8 cellular contexts compared by ENCODE assay signal in genomic region chr17:48106802-48107136, GRCh38. TPM values are rescaled to one million over a fixed set of nuclear protein-coding genes. Genes with fewer than 3 reads are reported as not detected.
DNase-seq lines count a peak whose midpoint lies in the region; ATAC-seq, FAIRE-seq and TF ChIP-seq lines count a peak whose summit lies in the region.

No MANE protein-coding gene starts in this region.

- TF ChIP-seq POLR2A in GM12878 (IDR thresholded peaks at IDR 0.05; ENCODE audit: low read depth, low read length), result no peak
- no peak for TF ChIP-seq POLR2A in transverse colon (IDR thresholded peaks at IDR 0.05)

- TF ChIP-seq CTCF in GM12878 (IDR thresholded peaks at IDR 0.05 in 2 of 3, conservative IDR thresholded peaks at IDR 0.05 in 1 of 3; ENCODE audit: control insufficient read depth in 2 of 3, extremely low read depth in 1 of 3, insufficient read depth in 1 of 3, low read depth in 3 of 3, low read length in 3 of 3) (no peak), lower lobe of right lung (IDR thresholded peaks at IDR 0.05) (no peak), transverse colon (IDR thresholded peaks at IDR 0.05) (no peak)

- no peaks in the 10 kb centered on the region for H3K36me3 ChIP-seq in GM12878 (ENCODE audit: control insufficient read depth in 2 of 2, insufficient read depth in 2 of 2, low read length in 1 of 2)
- no peaks in the 10 kb centered on the region for H3K36me3 ChIP-seq in lower lobe of right lung
- H3K36me3 ChIP-seq in transverse colon, result no peaks in the 10 kb centered on the region

- H3K4me1 ChIP-seq in GM12878 (ENCODE audit: control insufficient read depth, insufficient read depth, low read length), result peaks cover 11% of the 10 kb centered on the region
- peaks cover 27% of the 10 kb centered on the region for H3K4me1 ChIP-seq in lower lobe of right lung
- H3K4me1 ChIP-seq in transverse colon, result peaks cover 6 to 26% (median 11%) of the 10 kb centered on the region in 4 donors

- H3K27me3 Mint-ChIP-seq in activated T-cell treated with anti-CD3 and anti-CD28 coated beads, Interleukin-2, amount 50 U/mL, for 4 hours (ENCODE audit: low read depth), result no peaks in the 10 kb centered on the region

- H3K4me2 ChIP-seq in GM12878 (ENCODE audit: control insufficient read depth, insufficient read depth), result peak overlapping the region; percentile 3

- H2AFZ ChIP-seq in GM12878 (ENCODE audit: control insufficient read depth, low read depth, low read length), result peak overlapping the region; percentile 42

- H3K4me1 Mint-ChIP-seq in activated T-cell treated with anti-CD3 and anti-CD28 coated beads, Interleukin-2, amount 50 U/mL, for 4 hours (ENCODE audit: low read depth), result peaks cover 52% of the 10 kb centered on the region

- RAD21 ChIA-PET in GM12878 (lab: Charles Lee; ENCODE audit: unreplicated experiment), result interaction anchor here (0.5 to 3.2 kb wide), 8 partner anchors 9 to 100 kb away, joined by 3 to 16 read pairs (median 4); no protein-coding TSS in a partner anchor

- H3K36me3 Mint-ChIP-seq in activated T-cell treated with anti-CD3 and anti-CD28 coated beads, Interleukin-2, amount 50 U/mL, for 4 hours (ENCODE audit: insufficient read depth), result no peaks in the 10 kb centered on the region

- peak overlapping the region; percentile 97 for H3K4me3 ChIP-seq in GM12878
- peak overlapping the region; percentile 94 for H3K4me3 ChIP-seq in lower lobe of right lung
- peak overlapping the region; percentile 49 to 75 (median 60) for H3K4me3 ChIP-seq in transverse colon

- CTCF ChIA-PET in GM12878 (lab: Yijun Ruan, JAX), result interaction anchor here (0.6 to 33.4 kb wide), 8 partner anchors 8 to 143 kb away, joined by 3 to 525 read pairs (median 8); partner anchors contain the start of gene CBX1

- intact Hi-C loops in GM12878 (cut with micrococcal nuclease; ENCODE audit: unreplicated experiment), result no loop called here
- intact Hi-C loops in lower lobe of right lung (cut with DNase I), result no loop called here
- intact Hi-C loops in transverse colon (cut with DNase I; ENCODE audit: low total_unique reads), result no loop called here

- TF ChIP-seq EP300 in GM12878 (IDR thresholded peaks at IDR 0.05; ENCODE audit: borderline replicate concordance in 1 of 2, control insufficient read depth in 1 of 2, low read depth in 2 of 2, low read length in 2 of 2), result no peak
- no peak for TF ChIP-seq EP300 in transverse colon (IDR thresholded peaks at IDR 0.05; ENCODE audit: low read depth)

- FAIRE-seq in GM12878 (lab: Jason Lieb, UNC), result no peak

- H4K20me1 ChIP-seq in GM12878 (ENCODE audit: control insufficient read depth, insufficient read depth), result no peaks in the 10 kb centered on the region

- SMC1A ChIA-PET in GM12878 (lab: Charles Lee; ENCODE audit: uncharacterized antibody, unreplicated experiment), result interaction anchor here (1.2 to 7.5 kb wide), 4 partner anchors 9 to 54 kb away, joined by 3 to 54 read pairs (median 22); no protein-coding TSS in a partner anchor

- no TSS peak for BruUV-seq in GM12878 (replicated peaks; lab: Mats Ljungman, UMichigan)

- H3K9me3 Mint-ChIP-seq in activated T-cell treated with anti-CD3 and anti-CD28 coated beads, Interleukin-2, amount 50 U/mL, for 4 hours, result no peaks in the 10 kb centered on the region

- WGBS in GM12878 (ENCODE audit: insufficient coverage, insufficient replicate concordance, low lambda C conversion rate, missing lambda C conversion rate), result 9% methylated on average over 13 of the region's 13 CpGs
- 37 to 80% methylated on average over 5 to 13 of the region's 13 CpGs for WGBS in transverse colon (ENCODE audit: low coverage in 1 of 2), 2 donors

- H3K9me3 ChIP-seq in GM12878 (replicated peaks; ENCODE audit: control insufficient read depth, insufficient read depth, low read length), result peaks cover 3% of the 10 kb centered on the region; the same call in 2 of the 3 replicates
- no peaks in the 10 kb centered on the region for H3K9me3 ChIP-seq in lower lobe of right lung
- H3K9me3 ChIP-seq in transverse colon, result no peaks in the 10 kb centered on the region

- peaks cover 38% of the 10 kb centered on the region for H3K79me2 ChIP-seq in GM12878 (ENCODE audit: control insufficient read depth, insufficient read depth, low read length)

- TF ChIP-seq RAD21 in GM12878 (IDR thresholded peaks at IDR 0.05; ENCODE audit: insufficient read depth, low read depth, low read length), result no peak

- in situ Hi-C loops in GM12878 (cut with MboI), result no loop called here
- in situ Hi-C loops in transverse colon (cut with MboI; ENCODE audit: low pct_ligation_motif_present in 1 of 4, low pct_unique_long_range_greater_than_20kb in 1 of 4, low sequenced_read_pairs in 3 of 4), result no loop called here

- DNase-seq in activated T-cell treated with anti-CD3 and anti-CD28 coated beads, Interleukin-2, amount 50 U/mL, for 4 hours, result no peak
- DNase-seq in activated T-cell treated with anti-CD3 and anti-CD28 coated beads for 4 hours (no peak), GM12878 (ENCODE audit: low read depth, low spot score) (no peak), lower lobe of right lung (no peak), transverse colon (no peak), NCI-H1930 (lab: John Stamatoyannopoulos, UW) (no peak), superior temporal gyrus (ENCODE audit: extremely low spot score) (no peak)

- ATAC-seq in activated T-cell treated with anti-CD3 and anti-CD28 coated beads, Interleukin-2, amount 50 U/mL, for 4 hours, result no peak
- ATAC-seq in GM12878, result no peak
- no peak for ATAC-seq in lower lobe of right lung
- no peak for ATAC-seq in GM19023 (IDR thresholded peaks at IDR 0.05; ENCODE audit: unreplicated experiment)

- H3K4me3 Mint-ChIP-seq in activated T-cell treated with anti-CD3 and anti-CD28 coated beads, Interleukin-2, amount 50 U/mL, for 4 hours, result peak overlapping the region; percentile 98

- peak overlapping the region; percentile 80; the same call in 1 of the 2 replicates for H3K27ac ChIP-seq in GM12878 (ENCODE audit: control insufficient read depth, insufficient read depth)
- peak overlapping the region; percentile 96 for H3K27ac ChIP-seq in lower lobe of right lung
- peak overlapping the region; percentile 86 to 96 (median 94) for H3K27ac ChIP-seq in transverse colon

- H3K9ac ChIP-seq in GM12878 (ENCODE audit: control insufficient read depth, insufficient read depth, low read length), result peak overlapping the region; percentile 68

- no peaks in the 10 kb centered on the region for H3K27me3 ChIP-seq in GM12878 (replicated peaks in 1 of 2; ENCODE audit: control insufficient read depth in 2 of 2, insufficient read depth in 2 of 2, low read length in 1 of 2)
- no peaks in the 10 kb centered on the region for H3K27me3 ChIP-seq in lower lobe of right lung (ENCODE audit: low read depth)
- no peaks in the 10 kb centered on the region for H3K27me3 ChIP-seq in transverse colon

- POLR2A ChIA-PET in GM12878 (lab: Charles Lee), result interaction anchor here (1.3 to 4.4 kb wide), 4 partner anchors 8 to 51 kb away, joined by 7 to 23 read pairs (median 12); no protein-coding TSS in a partner anchor

RNA-seq across cellular contexts. Expression of gene SNX11, which starts 0.8 kb away (rescaled TPM):
- 10 to 100 TPM; 30.5 to 41.9 (median 30.9) TPM for total RNA-seq in activated T-cell treated with anti-CD3 and anti-CD28 coated beads, Interleukin-2, amount 50 U/mL, for 4 hours
- 99.3 and 112 TPM in 2 replicates for total RNA-seq in GM12878 (2013; cell fraction: nucleolus; rRNA removed)
- total RNA-seq in GM12878 (2014; rRNA removed) (63.7 and 69.0 TPM in 2 replicates), GM12878 (2014; rRNA removed; fragmentation: Illumina TruSeq; extraction: Trizol) (62.3 and 63.1 TPM in 2 replicates), GM12878 (2021) (60.8 and 63.4 TPM in 2 replicates), lower lobe of right lung (19.7 TPM), transverse colon (10 to 100 TPM in 3 of 4 donors, 1 to 10 TPM in 1; 2.0 to 24.3 (median 14.1) TPM)
- 61.3 TPM for polyA plus RNA-seq in GM12878 (2011; ENCODE audit: low read depth)
- polyA plus RNA-seq in GM12878 (2011; rRNA removed) (116 and 127 TPM in 2 replicates), GM12878 (2014; fragmentation: Illumina TruSeq; extraction: Trizol) (66.0 and 77.8 TPM in 2 replicates), GM12878 (2014; fragmentation: Nextera tagmentation; extraction: Ambion mirVana) (10 to 100 TPM; 61.3 to 75.6 TPM), GM12878 (2014; rRNA removed) (60.9 and 64.2 TPM in 2 replicates), GM12878 (2016; fragmentation: Nextera tagmentation; extraction: Ambion mirVana) (10 to 100 TPM; 34.2 to 39.9 TPM)
- 107 and 138 TPM in 2 replicates for polyA plus RNA-seq in GM12878 (2011; cell fraction: cytosol; rRNA removed)
- polyA plus RNA-seq in GM12878 (2011; cell fraction: nucleus; rRNA removed), result 75.2 and 94.2 TPM in 2 replicates
- 52.4 and 59.0 TPM in 2 replicates for polyA plus RNA-seq in GM12878 (2012)
- 92.8 and 107 TPM in 2 replicates for polyA minus RNA-seq in GM12878 (2011; rRNA and poly(A)+ RNA removed)
- 31.8 and 40.1 TPM in 2 replicates for polyA minus RNA-seq in GM12878 (2011; cell fraction: cytosol; rRNA and poly(A)+ RNA removed)
- 31.7 and 39.3 TPM in 2 replicates for polyA minus RNA-seq in GM12878 (2011; cell fraction: nucleus; rRNA and poly(A)+ RNA removed)

RNA-seq across cellular contexts. Expression of gene CBX1, which starts 5.5 kb away (rescaled TPM):
- 10 to 100 TPM; 53.2 to 64.4 (median 60.8) TPM for total RNA-seq in activated T-cell treated with anti-CD3 and anti-CD28 coated beads, Interleukin-2, amount 50 U/mL, for 4 hours
- total RNA-seq in GM12878 (2013; cell fraction: nucleolus; rRNA removed), result 12.3 and 13.8 TPM in 2 replicates
- total RNA-seq in GM12878 (2014; rRNA removed) (46.1 and 48.2 TPM in 2 replicates), GM12878 (2014; rRNA removed; fragmentation: Illumina TruSeq; extraction: Trizol) (76.7 and 76.9 TPM in 2 replicates), GM12878 (2021) (55.6 and 57.2 TPM in 2 replicates), lower lobe of right lung (30.7 TPM), transverse colon (10 to 100 TPM in 2 of 4 donors, 1 to 10 TPM in 2; 3.7 to 28.3 (median 12.8) TPM)
- 43.2 TPM for polyA plus RNA-seq in GM12878 (2011; ENCODE audit: low read depth)
- polyA plus RNA-seq in GM12878 (2011; rRNA removed) (39.3 and 52.5 TPM in 2 replicates), GM12878 (2014; fragmentation: Illumina TruSeq; extraction: Trizol) (99.2 and 133 TPM in 2 replicates), GM12878 (2014; fragmentation: Nextera tagmentation; extraction: Ambion mirVana) (10 to 100 TPM; 11.8 to 20.3 TPM), GM12878 (2014; rRNA removed) (43.4 and 45.4 TPM in 2 replicates), GM12878 (2016; fragmentation: Nextera tagmentation; extraction: Ambion mirVana) (10 to 100 TPM; 36.6 to 41.6 TPM)
- polyA plus RNA-seq in GM12878 (2011; cell fraction: cytosol; rRNA removed), result 22.2 and 24.0 TPM in 2 replicates
- 11.3 and 14.8 TPM in 2 replicates for polyA plus RNA-seq in GM12878 (2011; cell fraction: nucleus; rRNA removed)
- polyA plus RNA-seq in GM12878 (2012), result 52.7 and 64.5 TPM in 2 replicates
- polyA minus RNA-seq in GM12878 (2011; rRNA and poly(A)+ RNA removed), result 13.1 TPM in 2 replicates
- polyA minus RNA-seq in GM12878 (2011; cell fraction: cytosol; rRNA and poly(A)+ RNA removed), result 10.4 and 11.5 TPM in 2 replicates
- polyA minus RNA-seq in GM12878 (2011; cell fraction: nucleus; rRNA and poly(A)+ RNA removed), result 3.0 and 5.5 TPM in 2 replicates

RNA-seq across cellular contexts. Expression of gene NFE2L1, which starts 58.6 kb away (rescaled TPM):
- total RNA-seq in activated T-cell treated with anti-CD3 and anti-CD28 coated beads, Interleukin-2, amount 50 U/mL, for 4 hours, result 100 to 1,000 TPM in 2 of 3 donors, 10 to 100 TPM in 1; 93.1 to 123 (median 109) TPM
- total RNA-seq in GM12878 (2013; cell fraction: nucleolus; rRNA removed), result 68.6 and 83.4 TPM in 2 replicates
- total RNA-seq in GM12878 (2014; rRNA removed), result 16.5 and 16.8 TPM in 2 replicates
- total RNA-seq in GM12878 (2014; rRNA removed; fragmentation: Illumina TruSeq; extraction: Trizol), result 36.2 and 39.9 TPM in 2 replicates
- 62.3 and 72.8 TPM in 2 replicates for total RNA-seq in GM12878 (2021)
- 52.9 TPM for polyA plus RNA-seq in GM12878 (2011; ENCODE audit: low read depth)
- 84.5 and 104 TPM in 2 replicates for polyA plus RNA-seq in GM12878 (2011; rRNA removed)
- 78.3 and 81.2 TPM in 2 replicates for polyA plus RNA-seq in GM12878 (2011; cell fraction: cytosol; rRNA removed)
- 72.4 and 101 TPM in 2 replicates for polyA plus RNA-seq in GM12878 (2011; cell fraction: nucleus; rRNA removed)
- polyA plus RNA-seq in GM12878 (2012), result 70.1 and 111 TPM in 2 replicates
- polyA plus RNA-seq in GM12878 (2014; fragmentation: Illumina TruSeq; extraction: Trizol), result 60.5 and 63.8 TPM in 2 replicates
- polyA plus RNA-seq in GM12878 (2014; fragmentation: Nextera tagmentation; extraction: Ambion mirVana), result 1 to 10 TPM; 3.8 to 4.1 TPM
- 44.7 and 48.6 TPM in 2 replicates for polyA plus RNA-seq in GM12878 (2014; rRNA removed)
- polyA plus RNA-seq in GM12878 (2016; fragmentation: Nextera tagmentation; extraction: Ambion mirVana), result 10 to 100 TPM; 11.1 to 11.5 TPM
- polyA minus RNA-seq in GM12878 (2011; rRNA and poly(A)+ RNA removed), result 71.0 and 98.3 TPM in 2 replicates
- polyA minus RNA-seq in GM12878 (2011; cell fraction: cytosol; rRNA and poly(A)+ RNA removed), result 30.1 and 32.1 TPM in 2 replicates
- polyA minus RNA-seq in GM12878 (2011; cell fraction: nucleus; rRNA and poly(A)+ RNA removed), result 22.1 and 37.8 TPM in 2 replicates
- total RNA-seq in lower lobe of right lung, result 162 TPM
- 100 to 1,000 TPM; 173 to 242 (median 211) TPM for total RNA-seq in transverse colon
